In the genomic region with DNA sequence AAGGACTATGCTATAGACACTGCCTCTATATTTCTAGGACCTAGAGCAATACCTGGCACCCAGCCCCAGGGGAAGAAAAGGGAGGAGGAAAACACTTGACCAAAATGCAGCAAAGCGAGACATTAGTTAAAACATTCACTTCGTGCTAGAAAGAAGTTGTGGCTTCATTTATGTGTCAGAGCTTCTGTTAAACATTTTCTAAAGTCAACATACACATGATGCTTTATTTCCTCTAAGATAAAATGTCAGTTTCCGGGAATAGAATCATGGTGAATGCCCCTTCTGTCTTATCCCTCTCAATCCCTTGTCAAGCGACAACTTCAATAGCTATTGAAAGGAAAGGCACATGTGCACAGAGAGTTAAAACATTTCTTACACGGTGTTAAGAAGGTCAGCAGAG, we compare ENCODE assay signal across 14 cellular contexts.
DNase-seq lines count a peak whose midpoint lies in the region; ATAC-seq and TF ChIP-seq lines count a peak whose summit lies in the region.
"Had no signal": no experiment of that assay in that cellular context is flagged by ENCODE, and none has a peak within 500 bp of the region (broad histone marks: within the 10 kb centered on the region; RNA-seq: fewer than 3 reads in every experiment).

No MANE protein-coding gene starts in this region.

- no peak overlapping the region for H2BK120ac ChIP-seq in IMR-90 (ENCODE audit: low read depth, low read length)

- DNase-seq in IMR-90 (no peak), mucosa of descending colon (peak in 1 of 3 donors; percentile 9), left cardiac atrium (no peak)
- DNase-seq in stimulated activated naive B cell treated with anti-CD40 and anti-IgM and Interleukin-4, amounts not matched to agents 10 μg/mL and 1 μg/mL and 100 μg/mL, for 72 hours, result no peak
- DNase-seq: activated naive CD8-positive, alpha-beta T cell treated with anti-CD3 and anti-CD28 coated beads, Interleukin-2, amount 10 ng/mL, durations not matched to agents 7 days and 5 days; cerebellar nuclear complex; MG63; stomach had no signal

- H3K4ac ChIP-seq in IMR-90 (ENCODE audit: low read depth, low read length), result no peak overlapping the region

- no peak overlapping the region for H2BK15ac ChIP-seq in IMR-90 (ENCODE audit: low read depth, low read length)

- no peak overlapping the region for H3K14ac ChIP-seq in IMR-90 (replicated peaks; ENCODE audit: low read depth, low read length)

- no peak overlapping the region for H3K18ac ChIP-seq in IMR-90 (ENCODE audit: low read depth, low read length)

- H3K36me3 Mint-ChIP-seq in stimulated activated naive B cell treated with anti-CD40 and anti-IgM and Interleukin-4, amounts not matched to agents 10 μg/mL and 1 μg/mL and 100 μg/mL, for 72 hours, result no peaks in the 10 kb centered on the region
- H3K36me3 Mint-ChIP-seq: activated naive CD8-positive, alpha-beta T cell treated with anti-CD3 and anti-CD28 coated beads, Interleukin-2, amount 10 ng/mL, durations not matched to agents 7 days and 5 days had no signal

- H3K36me3 ChIP-seq in IMR-90 (ENCODE audit: control insufficient read depth, insufficient read depth, low read length), result no peaks in the 10 kb centered on the region
- H3K36me3 ChIP-seq in mucosa of descending colon (ENCODE audit: low read depth), result no peaks in the 10 kb centered on the region
- H3K36me3 ChIP-seq: BLaER1 treated with 17β-estradiol and CSF1 and Interleukin-3, amounts not matched to agents 10 nM and 100 nM; MG63; stomach had no signal

- no peak for TF ChIP-seq RAD21 in IMR-90 (IDR thresholded peaks at IDR 0.05; ENCODE audit: low read length)

- in situ Hi-C loops in IMR-90 (cut with MboI; ENCODE audit: low sequenced_read_pairs), result no loop called here

- BruUV-seq in IMR-90 (replicated peaks; lab: Mats Ljungman, UMichigan), result no TSS peak

- H3K27me3 Mint-ChIP-seq in stimulated activated naive B cell treated with anti-CD40 and anti-IgM and Interleukin-4, amounts not matched to agents 10 μg/mL and 1 μg/mL and 100 μg/mL, for 72 hours, result peaks cover 0 to 6% of the 10 kb centered on the region in 2 donors
- H3K27me3 Mint-ChIP-seq: activated naive CD8-positive, alpha-beta T cell treated with anti-CD3 and anti-CD28 coated beads, Interleukin-2, amount 10 ng/mL, durations not matched to agents 7 days and 5 days had no signal

- no peak overlapping the region for H2AK5ac ChIP-seq in IMR-90 (ENCODE audit: low read depth, low read length)

- H3K9me1 ChIP-seq in IMR-90 (ENCODE audit: insufficient read depth, low read length), result no peaks in the 10 kb centered on the region

- H2BK20ac ChIP-seq in IMR-90 (ENCODE audit: low read depth, low read length), result no peak overlapping the region

- H3K27ac Mint-ChIP-seq in stimulated activated naive B cell treated with anti-CD40 and anti-IgM and Interleukin-4, amounts not matched to agents 10 μg/mL and 1 μg/mL and 100 μg/mL, for 72 hours, result no peak overlapping the region
- H3K27ac Mint-ChIP-seq: activated naive CD8-positive, alpha-beta T cell treated with anti-CD3 and anti-CD28 coated beads, Interleukin-2, amount 10 ng/mL, durations not matched to agents 7 days and 5 days had no signal

- dilution Hi-C loops in IMR-90 (cut with HindIII; ENCODE audit: low sequenced_read_pairs, unreplicated experiment), result no loop called here

- CTCF ChIA-PET in IMR-90 (lab: Yijun Ruan, JAX), result interaction anchor here (1.0 kb wide), 2 partner anchors 18 to 37 kb away, joined by 4 to 5 read pairs; no protein-coding TSS in a partner anchor

- intact Hi-C loops in IMR-90 (cut with micrococcal nuclease) (no loop called here), mucosa of descending colon (cut with DNase I, micrococcal nuclease) (no loop called here), left cardiac atrium (cut with DNase I) (no loop called here)

- H3K4me1 Mint-ChIP-seq in stimulated activated naive B cell treated with anti-CD40 and anti-IgM and Interleukin-4, amounts not matched to agents 10 μg/mL and 1 μg/mL and 100 μg/mL, for 72 hours, result no peaks in the 10 kb centered on the region
- H3K4me1 Mint-ChIP-seq: activated naive CD8-positive, alpha-beta T cell treated with anti-CD3 and anti-CD28 coated beads, Interleukin-2, amount 10 ng/mL, durations not matched to agents 7 days and 5 days had no signal

- no peak overlapping the region for H4K5ac ChIP-seq in IMR-90 (ENCODE audit: low read depth, low read length)

- no peak for TF ChIP-seq POLR2A in IMR-90 (IDR thresholded peaks at IDR 0.05; ENCODE audit: low read depth, low read length)

- no peak overlapping the region for H3K56ac ChIP-seq in IMR-90 (ENCODE audit: extremely low read depth, insufficient read depth, low read length)

- no peaks in the 10 kb centered on the region for H3K27me3 ChIP-seq in IMR-90 (ENCODE audit: control insufficient read depth, insufficient read depth, low read length)
- H3K27me3 ChIP-seq: BLaER1 treated with 17β-estradiol and CSF1 and Interleukin-3, amounts not matched to agents 10 nM and 100 nM; MG63; stomach had no signal

- H2AK9ac ChIP-seq in IMR-90 (replicated peaks; ENCODE audit: low read depth, low read length, poor library complexity), result no peak overlapping the region

- POLR2A ChIA-PET in IMR-90 (lab: Charles Lee; ENCODE audit: unreplicated experiment), result no interaction called here

- H3K79me1 ChIP-seq in IMR-90 (ENCODE audit: low read depth in 1 of 2, low read length in 2 of 2), result no peaks in the 10 kb centered on the region

- H4K8ac ChIP-seq in IMR-90 (ENCODE audit: low read depth in 2 of 2, low read length in 2 of 2), result no peak overlapping the region

- no peak overlapping the region for H3K4me2 ChIP-seq in IMR-90 (ENCODE audit: low read depth, low read length)
- H3K4me2 ChIP-seq: BLaER1 treated with 17β-estradiol and CSF1 and Interleukin-3, amounts not matched to agents 10 nM and 100 nM had no signal

- H3K4me1 ChIP-seq in IMR-90 (ENCODE audit: control insufficient read depth, insufficient read depth, low read length) (peaks cover 2% of the 10 kb centered on the region; the same call in 1 of the 2 replicates), mucosa of descending colon (ENCODE audit: low read depth) (peaks cover 3% of the 10 kb centered on the region)
- H3K4me1 ChIP-seq: BLaER1 treated with 17β-estradiol and CSF1 and Interleukin-3, amounts not matched to agents 10 nM and 100 nM had no signal

- H3K9me3 ChIP-seq in IMR-90 (ENCODE audit: control insufficient read depth, insufficient read depth, low read length) (no peaks in the 10 kb centered on the region), mucosa of descending colon (no peaks in the 10 kb centered on the region)
- H3K9me3 ChIP-seq: BLaER1 treated with 17β-estradiol and CSF1 and Interleukin-3, amounts not matched to agents 10 nM and 100 nM; MG63; stomach had no signal

- H3K23ac ChIP-seq in IMR-90 (ENCODE audit: low read depth, low read length), result no peak overlapping the region

- H3K4me3 ChIP-seq in IMR-90 (ENCODE audit: insufficient read depth, low read depth, low read length) (no peak overlapping the region), mucosa of descending colon (no peak overlapping the region)
- H3K4me3 ChIP-seq: BLaER1 treated with 17β-estradiol and CSF1 and Interleukin-3, amounts not matched to agents 10 nM and 100 nM; MG63; stomach had no signal

- no peak overlapping the region for H3K4me3 Mint-ChIP-seq in stimulated activated naive B cell treated with anti-CD40 and anti-IgM and Interleukin-4, amounts not matched to agents 10 μg/mL and 1 μg/mL and 100 μg/mL, for 72 hours
- H3K4me3 Mint-ChIP-seq: activated naive CD8-positive, alpha-beta T cell treated with anti-CD3 and anti-CD28 coated beads, Interleukin-2, amount 10 ng/mL, durations not matched to agents 7 days and 5 days had no signal

- TF ChIP-seq CTCF in IMR-90 (conservative IDR thresholded peaks at IDR 0.05; ENCODE audit: low read depth, low read length), result no peak
- TF ChIP-seq CTCF in mucosa of descending colon (IDR thresholded peaks at IDR 0.05), result no peak

- H3K9me3 Mint-ChIP-seq in stimulated activated naive B cell treated with anti-CD40 and anti-IgM and Interleukin-4, amounts not matched to agents 10 μg/mL and 1 μg/mL and 100 μg/mL, for 72 hours, result no peaks in the 10 kb centered on the region
- H3K9me3 Mint-ChIP-seq: activated naive CD8-positive, alpha-beta T cell treated with anti-CD3 and anti-CD28 coated beads, Interleukin-2, amount 10 ng/mL, durations not matched to agents 7 days and 5 days had no signal

- H2AFZ ChIP-seq in IMR-90 (replicated peaks; ENCODE audit: low read length, poor library complexity), result no peak overlapping the region

- H3K27ac ChIP-seq in IMR-90 (ENCODE audit: insufficient read depth, low read length), result no peak overlapping the region
- H3K27ac ChIP-seq: BLaER1 treated with 17β-estradiol and CSF1 and Interleukin-3, amounts not matched to agents 10 nM and 100 nM; stomach had no signal

- no peak overlapping the region for H4K91ac ChIP-seq in IMR-90 (ENCODE audit: insufficient read depth, low read depth, low read length)

- WGBS in IMR-90 (ENCODE audit: extremely low coverage in 2 of 2, insufficient read length in 1 of 2), 2 experiments, result no CpG with 5 or more reads among the region's 5 CpGs

- H3K9ac ChIP-seq in IMR-90 (ENCODE audit: low read depth, low read length), result no peak overlapping the region
- H3K9ac ChIP-seq: BLaER1 treated with 17β-estradiol and CSF1 and Interleukin-3, amounts not matched to agents 10 nM and 100 nM had no signal

- H4K20me1 ChIP-seq in IMR-90 (ENCODE audit: insufficient read depth, low read length), result no peaks in the 10 kb centered on the region
- H4K20me1 ChIP-seq: BLaER1 treated with 17β-estradiol and CSF1 and Interleukin-3, amounts not matched to agents 10 nM and 100 nM had no signal

- no peak overlapping the region for H2BK5ac ChIP-seq in IMR-90 (ENCODE audit: low read depth, low read length, poor library complexity, severe bottlenecking)

- ATAC-seq in GM18511 (IDR thresholded peaks at IDR 0.05; ENCODE audit: unreplicated experiment), result peak; percentile 85
- ATAC-seq in HG02759 (IDR thresholded peaks at IDR 0.05; ENCODE audit: unreplicated experiment), result peak; percentile 82
- peak; percentile 14; the same call in 1 of the 2 replicates for ATAC-seq in IMR-90 (ENCODE audit: low read depth)
- peak; percentile 84 for ATAC-seq in mucosa of descending colon
- ATAC-seq in stimulated activated naive B cell treated with anti-CD40 and anti-IgM and Interleukin-4, amounts not matched to agents 10 μg/mL and 1 μg/mL and 100 μg/mL, for 72 hours (replicated peaks), result no peak
- ATAC-seq in HG02885 (IDR thresholded peaks at IDR 0.05; ENCODE audit: poor library complexity, unreplicated experiment), result no peak
- no peak for ATAC-seq in HG03521 (IDR thresholded peaks at IDR 0.05; ENCODE audit: unreplicated experiment)
- no peak for ATAC-seq in left cardiac atrium
- ATAC-seq: esophagus mucosa had no signal

TF ChIP-seq in IMR-90, 13 proteins besides CTCF, POLR2A, EP300 and RAD21 (continues in another document):
- TF ChIP-seq NFE2L2 (IDR thresholded peaks at IDR 0.05; ENCODE audit: low read depth, low read length) (no peak), MXI1 (IDR thresholded peaks at IDR 0.05; ENCODE audit: borderline replicate concordance, low read depth, low read length) (no peak), RFX5 (IDR thresholded peaks at IDR 0.05; ENCODE audit: low read depth, low read length) (no peak), SMC3 (IDR thresholded peaks at IDR 0.05; ENCODE audit: low read depth, low read length) (no peak), RCOR1 (IDR thresholded peaks at IDR 0.05; ENCODE audit: insufficient replicate concordance, low read length) (no peak)

Comparison
In these comparisons a context has a peak if more than half of its experiments do, and no peak if none do; other contexts are left out.
1. ATAC-seq: peak in GM18511 (single experiment), HG02759 (single experiment), IMR-90 (single experiment) and mucosa of descending colon (single experiment); none in stimulated activated naive B cell treated with anti-CD40 and anti-IgM and Interleukin-4, amounts not matched to agents 10 μg/mL and 1 μg/mL and 100 μg/mL, for 72 hours (0 of 2), HG02885 (single experiment), HG03521 (single experiment) and left cardiac atrium (0 of 2).